In the genomic region with DNA sequence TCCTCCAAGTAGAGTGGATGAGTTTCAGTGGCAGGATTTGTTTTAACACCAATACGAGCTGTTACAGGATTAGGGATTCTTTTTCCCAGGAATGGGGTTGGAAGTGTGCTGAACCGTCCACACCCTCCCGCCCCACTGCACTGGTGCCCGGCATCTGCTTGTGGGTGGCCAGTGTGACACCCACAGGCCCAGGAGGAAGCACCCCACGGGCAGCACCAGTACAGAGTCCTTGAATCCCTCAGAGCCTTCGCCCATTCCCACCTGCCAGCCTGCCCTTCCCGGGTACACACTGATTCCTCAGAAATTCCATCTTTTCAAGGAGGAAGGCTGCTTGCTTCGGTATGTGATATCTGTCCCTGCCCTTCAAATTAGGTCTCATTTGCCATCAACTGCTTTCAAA, we compare ENCODE assay signal across 23 cellular contexts.
"Had no signal": no experiment of that assay in that cellular context is flagged by ENCODE, and none has a peak within 500 bp of the region (broad histone marks: within the 10 kb centered on the region; RNA-seq: fewer than 3 reads in every experiment).

No MANE protein-coding gene starts in this region.

- H3K27me3 Mint-ChIP-seq: activated B cell treated with CpG ODN at 0.5 μM for 24 hours; activated CD4-positive, alpha-beta T cell treated with anti-CD3 and anti-CD28 coated beads, Interleukin-2, amount 10 ng/mL, durations not matched to agents 24 days and 14 days; activated T-helper 17 cell treated with anti-CD3 and anti-CD28 coated beads, Interleukin-2, amount 50 U/mL, for 72 hours had no signal

- H3K4me3 Mint-ChIP-seq: activated B cell treated with CpG ODN at 0.5 μM for 24 hours; activated CD4-positive, alpha-beta T cell treated with anti-CD3 and anti-CD28 coated beads, Interleukin-2, amount 10 ng/mL, durations not matched to agents 24 days and 14 days; activated naive CD4-positive, alpha-beta T cell treated with anti-CD3 and anti-CD28 coated beads for 36 hours; activated naive CD8-positive, alpha-beta T cell treated with anti-CD3 and anti-CD28 coated beads, Interleukin-2, amount 10 ng/mL, durations not matched to agents 7 days and 5 days; activated T-helper 17 cell treated with anti-CD3 and anti-CD28 coated beads, Interleukin-2, amount 50 U/mL, for 72 hours; T-helper 1 cell treated with Interleukin-12 subunit alpha and Interleukin-12 subunit beta and Interleukin-4 antibody, amounts not matched to agents 30 μg/mL and 1 μg/mL, for 36 hours had no signal

- H3K27ac Mint-ChIP-seq: activated B cell treated with CpG ODN at 0.5 μM for 24 hours; activated naive CD4-positive, alpha-beta T cell treated with anti-CD3 and anti-CD28 coated beads for 36 hours; activated naive CD8-positive, alpha-beta T cell treated with anti-CD3 and anti-CD28 coated beads, Interleukin-2, amount 10 ng/mL, durations not matched to agents 7 days and 5 days; T-helper 1 cell treated with Interleukin-12 subunit alpha and Interleukin-12 subunit beta and Interleukin-4 antibody, amounts not matched to agents 30 μg/mL and 1 μg/mL, for 36 hours had no signal

- H3K4me1 Mint-ChIP-seq: activated B cell treated with CpG ODN at 0.5 μM for 24 hours; activated naive CD8-positive, alpha-beta T cell treated with anti-CD3 and anti-CD28 coated beads, Interleukin-2, amount 10 ng/mL, durations not matched to agents 7 days and 5 days; activated T-helper 17 cell treated with anti-CD3 and anti-CD28 coated beads, Interleukin-2, amount 50 U/mL, for 72 hours had no signal

- H3K9me3 Mint-ChIP-seq: activated B cell treated with CpG ODN at 0.5 μM for 24 hours; activated CD4-positive, alpha-beta T cell treated with anti-CD3 and anti-CD28 coated beads, Interleukin-2, amount 10 ng/mL, durations not matched to agents 24 days and 14 days; activated naive CD4-positive, alpha-beta T cell treated with anti-CD3 and anti-CD28 coated beads for 36 hours; activated T-helper 17 cell treated with anti-CD3 and anti-CD28 coated beads, Interleukin-2, amount 50 U/mL, for 72 hours; T-helper 1 cell treated with Interleukin-12 subunit alpha and Interleukin-12 subunit beta and Interleukin-4 antibody, amounts not matched to agents 30 μg/mL and 1 μg/mL, for 36 hours had no signal

- DNase-seq: activated B cell treated with CpG ODN at 0.5 μM for 24 hours; activated CD4-positive, alpha-beta T cell treated with anti-CD3 and anti-CD28 coated beads for 1 hour; activated CD4-positive, alpha-beta T cell treated with anti-CD3 and anti-CD28 coated beads, Interleukin-2, amount 10 ng/mL, durations not matched to agents 24 days and 14 days; activated CD4-positive, alpha-beta T cell treated with anti-CD3 and anti-CD28 coated beads, Interleukin-2, amount 50 U/mL, for 48 hours; activated gamma-delta T cell; activated naive CD4-positive, alpha-beta T cell treated with anti-CD3 and anti-CD28 coated beads for 36 hours; activated naive CD8-positive, alpha-beta T cell treated with anti-CD3 and anti-CD28 coated beads, Interleukin-2, amount 10 ng/mL, durations not matched to agents 7 days and 5 days; activated T-cell treated with anti-CD3 and anti-CD28 coated beads for 4 hours; activated T-cell treated with anti-CD3 and anti-CD28 coated beads, Interleukin-2, amount 50 U/mL, for 48 hours; adrenal gland; anterior cingulate cortex; Kasumi-1; KBM-7; NCI-H1930; NCI-H2171 treated with DMSO at 0.1 percent for 48 hours; NCI-H226; NCI-H526; NCI-H82; Right ventricle myocardium superior; SJCRH30; T-helper 9 cell had no signal
